ENCODE assay signal across 7 cellular contexts in genomic region chr7:88243345-88243909, GRCh38. TPM values are rescaled to one million over a fixed set of nuclear protein-coding genes. Genes with fewer than 3 reads are reported as not detected.
DNase-seq lines count a peak whose midpoint lies in the region; TF ChIP-seq lines count a peak whose summit lies in the region.

No MANE protein-coding gene starts in this region.

- in situ Hi-C loops in GM23248 (cut with MboI), result loop anchor here (25.0 kb wide), 2 partner anchors 1369 to 1869 kb away; no protein-coding TSS in a partner anchor

- intact Hi-C loops in ovary (cut with DNase I), result no loop called here

- no peak for TF ChIP-seq EP300 in ovary (IDR thresholded peaks at IDR 0.05)

- TF ChIP-seq CTCF in GM12865 (IDR thresholded peaks at IDR 0.05; ENCODE audit: insufficient read depth, low read depth, low read length, missing control alignments) (peak; percentile 53), MM.1S (IDR thresholded peaks at IDR 0.05; ENCODE audit: low read length) (peak; percentile 64), foreskin fibroblast (IDR thresholded peaks at IDR 0.05; ENCODE audit: low read depth, low read length) (peak; percentile 65), ovary (IDR thresholded peaks at IDR 0.05) (peak in 2 of 3 donors; percentile 37 to 51)

- WGBS in GM23248 (ENCODE audit: low coverage in 1 of 2, low lambda C conversion rate in 2 of 2, missing lambda C conversion rate in 2 of 2), 2 experiments, result 0 to 6% methylated on average over 2 of the region's 2 CpGs
- 19 to 23% (median 21%) methylated on average over 2 of the region's 2 CpGs for WGBS in ovary, 3 donors

- no peak overlapping the region for H3K27ac ChIP-seq in GM23248
- H3K27ac ChIP-seq in MM.1S (ENCODE audit: low read length), result no peak overlapping the region
- no peak overlapping the region for H3K27ac ChIP-seq in ovary

- H3K9me2 ChIP-seq in GM23248 (ENCODE audit: insufficient read depth) (no peaks in the 10 kb centered on the region), MM.1S (replicated peaks; ENCODE audit: insufficient read depth, low read length) (no peaks in the 10 kb centered on the region)

- no peaks in the 10 kb centered on the region for H3K4me1 ChIP-seq in GM23248 (ENCODE audit: insufficient read depth)
- no peaks in the 10 kb centered on the region for H3K4me1 ChIP-seq in MM.1S (ENCODE audit: low read length)
- H3K4me1 ChIP-seq in ovary (ENCODE audit: insufficient read depth), result peaks cover 2% of the 10 kb centered on the region

- DNase-seq in GM12865 (ENCODE audit: low read depth), result peak; percentile 26
- peak; percentile 66 for DNase-seq in GM23248
- peak; percentile 15 for DNase-seq in MM.1S
- peak; percentile 50 for DNase-seq in SKM-1 (lab: John Stamatoyannopoulos, UW; ENCODE audit: unreplicated experiment)
- peak; percentile 47 to 83 for DNase-seq in foreskin fibroblast
- peak in 1 of 5 donors; percentile 17 for DNase-seq in ovary
- DNase-seq in activated CD4-positive, alpha-beta T cell treated with anti-CD3 and anti-CD28 coated beads for 48 hours, result no peak

- TF ChIP-seq POLR2A in ovary (IDR thresholded peaks at IDR 0.05), result no peak

- H3K9me3 ChIP-seq in GM23248 (ENCODE audit: low read depth) (no peaks in the 10 kb centered on the region), MM.1S (replicated peaks; ENCODE audit: insufficient read depth, low read length) (no peaks in the 10 kb centered on the region), ovary (no peaks in the 10 kb centered on the region)

- H4K20me1 ChIP-seq in GM23248 (ENCODE audit: insufficient read depth) (no peaks in the 10 kb centered on the region), MM.1S (ENCODE audit: insufficient read depth, low read length) (no peaks in the 10 kb centered on the region)

- H3K36me3 ChIP-seq in GM23248 (ENCODE audit: low read depth), result no peaks in the 10 kb centered on the region
- no peaks in the 10 kb centered on the region for H3K36me3 ChIP-seq in MM.1S (replicated peaks; ENCODE audit: insufficient read depth, low read length)
- no peaks in the 10 kb centered on the region for H3K36me3 ChIP-seq in ovary

- H3K9ac ChIP-seq in GM23248, result no peak overlapping the region
- H3K9ac ChIP-seq in MM.1S (ENCODE audit: low read length), result no peak overlapping the region

- no peak overlapping the region for H2AFZ ChIP-seq in GM23248
- H2AFZ ChIP-seq in MM.1S (ENCODE audit: low read length), result no peak overlapping the region

- no peaks in the 10 kb centered on the region for H3F3A ChIP-seq in GM23248 (ENCODE audit: insufficient read depth)
- H3F3A ChIP-seq in MM.1S (ENCODE audit: insufficient read depth, low read length), result no peaks in the 10 kb centered on the region

- H3K4me3 ChIP-seq in GM12865 (ENCODE audit: low read depth, low read length) (no peak overlapping the region), GM23248 (no peak overlapping the region), MM.1S (ENCODE audit: low read length) (no peak overlapping the region), foreskin fibroblast (ENCODE audit: low read depth in 1 of 2, low read length in 2 of 2) (no peak overlapping the region), ovary (no peak overlapping the region)

- H3K4me2 ChIP-seq in GM23248 (ENCODE audit: unreplicated experiment) (no peak overlapping the region), MM.1S (ENCODE audit: low read depth, low read length) (no peak overlapping the region)

- H3K79me2 ChIP-seq in GM23248 (ENCODE audit: insufficient read depth) (no peaks in the 10 kb centered on the region), MM.1S (ENCODE audit: low read length) (no peaks in the 10 kb centered on the region)

- H3K27me3 ChIP-seq in GM23248 (replicated peaks; ENCODE audit: insufficient read depth) (0 out of 2 replicates have a peak, but pooled peaks cover 8% of the 10 kb centered on the region), MM.1S (replicated peaks; ENCODE audit: insufficient read depth, low read length) (no peaks in the 10 kb centered on the region), ovary (peaks cover 2% of the 10 kb centered on the region)

RNA-seq across cellular contexts. Expression of gene SRI, which starts 23.6 kb away (rescaled TPM):
- 59.3 and 80.3 TPM in 2 replicates for total RNA-seq in GM23248 (2014; rRNA removed; shearing (Covaris generic))
- polyA plus RNA-seq in GM23248 (2016; fragmentation: Nextera tagmentation; extraction: Ambion mirVana), result 267 and 268 TPM in 2 replicates
- 100 to 1,000 TPM in 2 of 7 donors, 10 to 100 TPM in 5; 45.4 to 104 (median 82.4) TPM for total RNA-seq in ovary
- 100 to 1,000 TPM in 1 of 2 donors, 10 to 100 TPM in 1; 65.8 to 151 TPM for polyA plus RNA-seq in ovary
